In genomic region chr1:52927219-52928082, GRCh38 we compare ENCODE assay signal across 8 cellular contexts. TPM values are rescaled to one million over a fixed set of nuclear protein-coding genes. Genes with fewer than 3 reads are reported as not detected.
DNase-seq lines count a peak whose midpoint lies in the region; ATAC-seq and TF ChIP-seq lines count a peak whose summit lies in the region.

A gene with protein sequence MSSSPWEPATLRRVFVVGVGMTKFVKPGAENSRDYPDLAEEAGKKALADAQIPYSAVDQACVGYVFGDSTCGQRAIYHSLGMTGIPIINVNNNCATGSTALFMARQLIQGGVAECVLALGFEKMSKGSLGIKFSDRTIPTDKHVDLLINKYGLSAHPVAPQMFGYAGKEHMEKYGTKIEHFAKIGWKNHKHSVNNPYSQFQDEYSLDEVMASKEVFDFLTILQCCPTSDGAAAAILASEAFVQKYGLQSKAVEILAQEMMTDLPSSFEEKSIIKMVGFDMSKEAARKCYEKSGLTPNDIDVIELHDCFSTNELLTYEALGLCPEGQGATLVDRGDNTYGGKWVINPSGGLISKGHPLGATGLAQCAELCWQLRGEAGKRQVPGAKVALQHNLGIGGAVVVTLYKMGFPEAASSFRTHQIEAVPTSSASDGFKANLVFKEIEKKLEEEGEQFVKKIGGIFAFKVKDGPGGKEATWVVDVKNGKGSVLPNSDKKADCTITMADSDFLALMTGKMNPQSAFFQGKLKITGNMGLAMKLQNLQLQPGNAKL (plus strand): TSS chr1:52927276. CDS start chr1:52927397, 121 bp downstream.

- peak in 1 of 2 donors; percentile 39 for TF ChIP-seq RAD21 in liver (IDR thresholded peaks at IDR 0.05)

- peak within 1 kb of the TSS; percentile 92 for H3K27ac Mint-ChIP-seq in dendritic cell treated with granulocyte-macrophage colony-stimulating factor and Interleukin-4, amounts not matched to agents 40 ng/mL and 50 ng/mL, for 4 days

- DNase-seq in GM03348 (ENCODE audit: low spot score) (peak; percentile 97), NCI-H2196 treated with DMSO at 0.1 percent for 48 hours (lab: John Stamatoyannopoulos, UW; ENCODE audit: unreplicated experiment) (peak; percentile 48)
- peak; percentile 50 to 66 for DNase-seq in activated CD4-positive, alpha-beta T cell treated with anti-CD3 and anti-CD28 coated beads, Interleukin-2, amount 50 U/mL, for 24 hours (ENCODE audit: low read depth in 1 of 2, low spot score in 1 of 2)
- peak; percentile 68 to 81 for DNase-seq in stimulated activated CD4-positive, alpha-beta T cell treated with anti-CD3 and anti-CD28 coated beads, Interleukin-2, amount 100 ng/mL, for 48 hours

- H3K4me3 ChIP-seq in liver (ENCODE audit: low read depth in 1 of 3, low read length in 3 of 3), result peak within 1 kb of the TSS; percentile 81 to 99 (median 82)

- peaks cover 22% of the 10 kb centered on the region for H3K4me1 Mint-ChIP-seq in dendritic cell treated with granulocyte-macrophage colony-stimulating factor and Interleukin-4, amounts not matched to agents 40 ng/mL and 50 ng/mL, for 4 days (ENCODE audit: low read depth)

- no peaks in the 10 kb centered on the region for H3K9me3 Mint-ChIP-seq in dendritic cell treated with granulocyte-macrophage colony-stimulating factor and Interleukin-4, amounts not matched to agents 40 ng/mL and 50 ng/mL, for 4 days

- H3K4me1 ChIP-seq in liver (ENCODE audit: control insufficient read depth in 4 of 4, insufficient read depth in 4 of 4, low read length in 3 of 4), result peaks cover 7 to 39% (median 27%) of the 10 kb centered on the region in 4 donors

- H3K36me3 Mint-ChIP-seq in dendritic cell treated with granulocyte-macrophage colony-stimulating factor and Interleukin-4, amounts not matched to agents 40 ng/mL and 50 ng/mL, for 4 days (ENCODE audit: low read depth), result peaks cover 15% of the 10 kb centered on the region

- peak within 1 kb of the TSS; percentile 64 to 97 for H3K9ac ChIP-seq in liver (ENCODE audit: low read depth in 1 of 2, low read length in 2 of 2)

- peak within 1 kb of the TSS; percentile 73 for H3K4me3 Mint-ChIP-seq in dendritic cell treated with granulocyte-macrophage colony-stimulating factor and Interleukin-4, amounts not matched to agents 40 ng/mL and 50 ng/mL, for 4 days

- peaks cover 0 to 3% (median 0%) of the 10 kb centered on the region in 4 donors for H3K36me3 ChIP-seq in liver (ENCODE audit: control insufficient read depth in 4 of 4, insufficient read depth in 3 of 4, low read depth in 1 of 4, low read length in 3 of 4)

- intact Hi-C loops in dendritic cell treated with granulocyte-macrophage colony-stimulating factor and Interleukin-4, amounts not matched to agents 40 ng/mL and 50 ng/mL, for 4 days (cut with micrococcal nuclease), result no loop called here

- H3K27me3 ChIP-seq in liver (ENCODE audit: control insufficient read depth in 4 of 4, insufficient read depth in 4 of 4, low read length in 3 of 4), result no peaks in the 10 kb centered on the region

- under 1% methylated on average over 68 of the region's 68 CpGs for WGBS in liver

- peak; percentile 85 for ATAC-seq in HG02759 (IDR thresholded peaks at IDR 0.05; ENCODE audit: unreplicated experiment)
- ATAC-seq in GM21737 (IDR thresholded peaks at IDR 0.05; ENCODE audit: unreplicated experiment), result no peak

- H3K27me3 Mint-ChIP-seq in dendritic cell treated with granulocyte-macrophage colony-stimulating factor and Interleukin-4, amounts not matched to agents 40 ng/mL and 50 ng/mL, for 4 days, result peaks cover 18% of the 10 kb centered on the region

- TF ChIP-seq CTCF in liver (IDR thresholded peaks at IDR 0.05; ENCODE audit: low read depth, low read length, missing input control), result no peak

- peak within 1 kb of the TSS; percentile 72 to 75 for H3K27ac ChIP-seq in liver (ENCODE audit: low read depth in 1 of 2, low read length in 2 of 2)

- no peaks in the 10 kb centered on the region for H3K9me3 ChIP-seq in liver (ENCODE audit: control insufficient read depth in 4 of 4, low read length in 3 of 4)

TF ChIP-seq in liver, 16 proteins besides CTCF, POLR2A, EP300 and RAD21:
- peak; percentile 12 for TF ChIP-seq MAX (IDR thresholded peaks at IDR 0.05)
- TF ChIP-seq JUND (IDR thresholded peaks at IDR 0.05), result no peak
- TF ChIP-seq, protein P1, sequence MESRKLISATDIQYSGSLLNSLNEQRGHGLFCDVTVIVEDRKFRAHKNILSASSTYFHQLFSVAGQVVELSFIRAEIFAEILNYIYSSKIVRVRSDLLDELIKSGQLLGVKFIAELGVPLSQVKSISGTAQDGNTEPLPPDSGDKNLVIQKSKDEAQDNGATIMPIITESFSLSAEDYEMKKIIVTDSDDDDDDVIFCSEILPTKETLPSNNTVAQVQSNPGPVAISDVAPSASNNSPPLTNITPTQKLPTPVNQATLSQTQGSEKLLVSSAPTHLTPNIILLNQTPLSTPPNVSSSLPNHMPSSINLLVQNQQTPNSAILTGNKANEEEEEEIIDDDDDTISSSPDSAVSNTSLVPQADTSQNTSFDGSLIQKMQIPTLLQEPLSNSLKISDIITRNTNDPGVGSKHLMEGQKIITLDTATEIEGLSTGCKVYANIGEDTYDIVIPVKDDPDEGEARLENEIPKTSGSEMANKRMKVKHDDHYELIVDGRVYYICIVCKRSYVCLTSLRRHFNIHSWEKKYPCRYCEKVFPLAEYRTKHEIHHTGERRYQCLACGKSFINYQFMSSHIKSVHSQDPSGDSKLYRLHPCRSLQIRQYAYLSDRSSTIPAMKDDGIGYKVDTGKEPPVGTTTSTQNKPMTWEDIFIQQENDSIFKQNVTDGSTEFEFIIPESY (IDR thresholded peaks at IDR 0.05), result no peak
- TF ChIP-seq HNF4G (IDR thresholded peaks at IDR 0.05), result no peak
- TF ChIP-seq ATF3 (IDR thresholded peaks at IDR 0.05), result no peak
- TF ChIP-seq EGR1 (IDR thresholded peaks at IDR 0.05; ENCODE audit: low read depth in 2 of 2), result no peak
- TF ChIP-seq TAF1 (conservative IDR thresholded peaks at IDR 0.05), result peak; percentile 93
- TF ChIP-seq FOXA2 (IDR thresholded peaks at IDR 0.05), result no peak
- TF ChIP-seq YY1 (IDR thresholded peaks at IDR 0.05), result peak; percentile 62
- no peak for TF ChIP-seq FOXA1 (IDR thresholded peaks at IDR 0.05)
- TF ChIP-seq, protein P2, sequence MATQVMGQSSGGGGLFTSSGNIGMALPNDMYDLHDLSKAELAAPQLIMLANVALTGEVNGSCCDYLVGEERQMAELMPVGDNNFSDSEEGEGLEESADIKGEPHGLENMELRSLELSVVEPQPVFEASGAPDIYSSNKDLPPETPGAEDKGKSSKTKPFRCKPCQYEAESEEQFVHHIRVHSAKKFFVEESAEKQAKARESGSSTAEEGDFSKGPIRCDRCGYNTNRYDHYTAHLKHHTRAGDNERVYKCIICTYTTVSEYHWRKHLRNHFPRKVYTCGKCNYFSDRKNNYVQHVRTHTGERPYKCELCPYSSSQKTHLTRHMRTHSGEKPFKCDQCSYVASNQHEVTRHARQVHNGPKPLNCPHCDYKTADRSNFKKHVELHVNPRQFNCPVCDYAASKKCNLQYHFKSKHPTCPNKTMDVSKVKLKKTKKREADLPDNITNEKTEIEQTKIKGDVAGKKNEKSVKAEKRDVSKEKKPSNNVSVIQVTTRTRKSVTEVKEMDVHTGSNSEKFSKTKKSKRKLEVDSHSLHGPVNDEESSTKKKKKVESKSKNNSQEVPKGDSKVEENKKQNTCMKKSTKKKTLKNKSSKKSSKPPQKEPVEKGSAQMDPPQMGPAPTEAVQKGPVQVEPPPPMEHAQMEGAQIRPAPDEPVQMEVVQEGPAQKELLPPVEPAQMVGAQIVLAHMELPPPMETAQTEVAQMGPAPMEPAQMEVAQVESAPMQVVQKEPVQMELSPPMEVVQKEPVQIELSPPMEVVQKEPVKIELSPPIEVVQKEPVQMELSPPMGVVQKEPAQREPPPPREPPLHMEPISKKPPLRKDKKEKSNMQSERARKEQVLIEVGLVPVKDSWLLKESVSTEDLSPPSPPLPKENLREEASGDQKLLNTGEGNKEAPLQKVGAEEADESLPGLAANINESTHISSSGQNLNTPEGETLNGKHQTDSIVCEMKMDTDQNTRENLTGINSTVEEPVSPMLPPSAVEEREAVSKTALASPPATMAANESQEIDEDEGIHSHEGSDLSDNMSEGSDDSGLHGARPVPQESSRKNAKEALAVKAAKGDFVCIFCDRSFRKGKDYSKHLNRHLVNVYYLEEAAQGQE (IDR thresholded peaks at IDR 0.05), result peak; percentile 79
- no peak for TF ChIP-seq SP1 (IDR thresholded peaks at IDR 0.05)
- no peak for TF ChIP-seq NR2F2 (IDR thresholded peaks at IDR 0.05)
- TF ChIP-seq GABPA (IDR thresholded peaks at IDR 0.05 in 1 of 2, conservative IDR thresholded peaks at IDR 0.05 in 1 of 2), result no peak
- no peak for TF ChIP-seq HNF4A (conservative IDR thresholded peaks at IDR 0.05)
- no peak for TF ChIP-seq RXRA (IDR thresholded peaks at IDR 0.05)

RNA-seq across cellular contexts. Expression of the gene that starts here (rescaled TPM):
- total RNA-seq in liver, result 100 to 1,000 TPM; 122 to 811 TPM
- polyA plus RNA-seq in liver, result 100 to 1,000 TPM; 330 to 727 TPM
